Comparison of ENCODE assay signal across 10 cellular contexts in genomic region chr6:29763491-29764289, GRCh38. TPM values are rescaled to one million over a fixed set of nuclear protein-coding genes. Genes with fewer than 3 reads are reported as not detected.
DNase-seq lines count a peak whose midpoint lies in the region; ATAC-seq and TF ChIP-seq lines count a peak whose summit lies in the region.
"Had no signal": no experiment of that assay in that cellular context is flagged by ENCODE, and none has a peak within 500 bp of the region (broad histone marks: within the 10 kb centered on the region; RNA-seq: fewer than 3 reads in every experiment).

No MANE protein-coding gene starts in this region.

- TF ChIP-seq POLR2A in Peyer's patch (IDR thresholded peaks at IDR 0.05) = no peak

- DNase-seq in AG09319 (ENCODE audit: extremely low read depth, low read depth) (peak; percentile 49), HS-27A (ENCODE audit: low read depth) (peak; percentile 55), glutamatergic neuron (no peak), Peyer's patch (no peak), HUDEP-2 (lab: John Stamatoyannopoulos, UW; ENCODE audit: unreplicated experiment in 76 of 76) (no peak), HPDE6-E6E7 (ENCODE audit: extremely low spot score) (no peak)
- DNase-seq in activated naive CD8-positive, alpha-beta T cell treated with anti-CD3 and anti-CD28 coated beads, Interleukin-2, amount 50 U/mL, for 24 hours = no peak
- DNase-seq in activated effector memory CD4-positive, alpha-beta T cell treated with Interleukin-2 at 50 U/mL for 16 hours = no peak

- H3K27ac ChIP-seq in Peyer's patch = no peak overlapping the region

- H3K27me3 ChIP-seq in Peyer's patch = no peaks in the 10 kb centered on the region

- no peak overlapping the region for H3K4me3 Mint-ChIP-seq in activated naive CD8-positive, alpha-beta T cell treated with anti-CD3 and anti-CD28 coated beads, Interleukin-2, amount 50 U/mL, for 24 hours
- peak overlapping the region; percentile 6 for H3K4me3 Mint-ChIP-seq in glutamatergic neuron (ENCODE audit: unreplicated experiment)
- H3K4me3 Mint-ChIP-seq: mesothelial cell of epicardium had no signal

- peaks cover 10% of the 10 kb centered on the region for H3K27me3 Mint-ChIP-seq in activated naive CD8-positive, alpha-beta T cell treated with anti-CD3 and anti-CD28 coated beads, Interleukin-2, amount 50 U/mL, for 24 hours
- H3K27me3 Mint-ChIP-seq in glutamatergic neuron (ENCODE audit: unreplicated experiment) = peaks cover 13% of the 10 kb centered on the region

- peak; percentile 85 for ATAC-seq in activated naive CD8-positive, alpha-beta T cell treated with anti-CD3 and anti-CD28 coated beads, Interleukin-2, amount 50 U/mL, for 24 hours

- peaks cover 31% of the 10 kb centered on the region for H3K4me1 Mint-ChIP-seq in activated naive CD8-positive, alpha-beta T cell treated with anti-CD3 and anti-CD28 coated beads, Interleukin-2, amount 50 U/mL, for 24 hours
- peaks cover 2% of the 10 kb centered on the region for H3K4me1 Mint-ChIP-seq in glutamatergic neuron (ENCODE audit: low read depth, unreplicated experiment)
- H3K4me1 Mint-ChIP-seq: mesothelial cell of epicardium had no signal

- H3K36me3 Mint-ChIP-seq in activated naive CD8-positive, alpha-beta T cell treated with anti-CD3 and anti-CD28 coated beads, Interleukin-2, amount 50 U/mL, for 24 hours (ENCODE audit: low read depth) = no peaks in the 10 kb centered on the region
- no peaks in the 10 kb centered on the region for H3K36me3 Mint-ChIP-seq in glutamatergic neuron (ENCODE audit: unreplicated experiment)
- H3K36me3 Mint-ChIP-seq: mesothelial cell of epicardium had no signal

- no peaks in the 10 kb centered on the region for H3K36me3 ChIP-seq in Peyer's patch

- no peaks in the 10 kb centered on the region for H3K4me1 ChIP-seq in Peyer's patch

- no peaks in the 10 kb centered on the region for H3K9me3 ChIP-seq in Peyer's patch

- H3K9me3 Mint-ChIP-seq in activated naive CD8-positive, alpha-beta T cell treated with anti-CD3 and anti-CD28 coated beads, Interleukin-2, amount 50 U/mL, for 24 hours = no peaks in the 10 kb centered on the region
- H3K9me3 Mint-ChIP-seq in glutamatergic neuron (ENCODE audit: unreplicated experiment) = peaks cover 3% of the 10 kb centered on the region
- H3K9me3 Mint-ChIP-seq: mesothelial cell of epicardium had no signal

- H3K4me3 ChIP-seq in Peyer's patch = no peak overlapping the region

- TF ChIP-seq CTCF in AG09319 (IDR thresholded peaks at IDR 0.05; ENCODE audit: low read depth, low read length) (no peak), glutamatergic neuron (IDR thresholded peaks at IDR 0.05; ENCODE audit: partially characterized antibody, unreplicated experiment) (no peak), Peyer's patch (IDR thresholded peaks at IDR 0.05) (no peak)

- peak overlapping the region; percentile 32 for H3K27ac Mint-ChIP-seq in activated naive CD8-positive, alpha-beta T cell treated with anti-CD3 and anti-CD28 coated beads, Interleukin-2, amount 50 U/mL, for 24 hours
- H3K27ac Mint-ChIP-seq in glutamatergic neuron (ENCODE audit: unreplicated experiment) = no peak overlapping the region
- H3K27ac Mint-ChIP-seq: mesothelial cell of epicardium had no signal

RNA-seq across cellular contexts. Expression of gene HLA-F, which starts 40.5 kb away (rescaled TPM):
- total RNA-seq in glutamatergic neuron (ENCODE audit: unreplicated experiment) (1.9 TPM), Peyer's patch (100 to 1,000 TPM; 213 to 359 (median 299) TPM)
- total RNA-seq: G401 had no signal

Comparison
In these comparisons a context has a peak if more than half of its experiments do, and no peak if none do; other contexts are left out.
1. DNase-seq: peak in AG09319 (single experiment) and HS-27A (single experiment); none in activated naive CD8-positive, alpha-beta T cell treated with anti-CD3 and anti-CD28 coated beads, Interleukin-2, amount 50 U/mL, for 24 hours (single experiment), glutamatergic neuron (single experiment), Peyer's patch (0 of 3), HUDEP-2 (0 of 76), HPDE6-E6E7 (single experiment) and activated effector memory CD4-positive, alpha-beta T cell treated with Interleukin-2 at 50 U/mL for 16 hours (single experiment).
2. RNA of gene HLA-F, which starts 40.5 kb away (total RNA-seq): 213 to 359 TPM in Peyer's patch; 1.9 TPM in glutamatergic neuron (single experiment); every median in the first group is over 10 times any median in the second.